ENCODE assay signal across 8 cellular contexts in the genomic region with DNA sequence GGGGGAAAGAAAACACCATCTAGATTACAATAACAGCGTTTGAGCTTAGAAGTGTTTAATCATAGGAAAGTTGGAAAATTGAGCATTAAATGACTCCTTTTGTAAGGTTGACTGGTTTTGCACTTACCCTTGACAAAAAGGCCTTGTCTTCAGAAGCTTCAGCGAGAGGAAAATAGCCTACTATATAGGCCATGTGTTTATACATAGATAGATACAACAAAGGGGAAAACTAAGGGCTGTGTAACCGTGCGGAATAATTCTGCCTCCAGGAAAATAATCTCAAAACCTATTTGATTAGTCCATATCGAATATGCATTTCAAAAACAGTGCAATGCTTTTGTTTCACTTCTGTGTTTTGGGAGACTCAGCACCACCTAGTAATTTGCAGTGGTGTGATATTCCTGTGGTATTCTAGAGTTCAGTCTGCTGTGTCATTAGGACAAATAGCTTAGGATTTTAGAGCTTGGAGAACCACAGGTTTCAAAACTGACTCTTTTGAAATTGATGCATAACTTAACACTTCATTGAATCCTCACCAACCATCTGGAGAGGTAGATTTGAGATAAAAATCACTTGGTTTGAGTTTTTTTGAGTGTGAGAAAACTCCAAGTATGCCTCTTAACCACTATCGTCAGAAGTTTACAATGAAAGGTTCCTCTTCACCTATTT. TPM values are rescaled to one million over a fixed set of nuclear protein-coding genes. Genes with fewer than 3 reads are reported as not detected.
DNase-seq lines count a peak whose midpoint lies in the region; ATAC-seq and TF ChIP-seq lines count a peak whose summit lies in the region.

No MANE protein-coding gene starts in this region.

- peaks cover 48% of the 10 kb centered on the region for H3K4me1 Mint-ChIP-seq in activated T-helper 2 cell treated with anti-CD3 and anti-CD28 coated beads, Interferon-gamma antibody, Interleukin-2, Interleukin-4, amounts not matched to agents 10 μg/mL and 5 μg/mL and 100 μg/mL, durations not matched to agents 14 hours and 24 hours and 36 hours (ENCODE audit: low read depth)

- intact Hi-C loops in heart left ventricle (cut with DNase I): loop anchor here in 7 of 10 donors (1.0 to 5.0 kb wide), 5 partner anchors 27 to 56 kb away; no protein-coding TSS in a partner anchor
- intact Hi-C loops in left ventricle myocardium superior (cut with micrococcal nuclease): no loop called here
- intact Hi-C loops in activated T-helper 2 cell treated with anti-CD3 and anti-CD28 coated beads, Interferon-gamma antibody, Interleukin-2, Interleukin-4, amounts not matched to agents 10 μg/mL and 5 μg/mL and 100 μg/mL, durations not matched to agents 14 hours and 24 hours and 36 hours (cut with micrococcal nuclease): loop anchor here (1.0 to 10.0 kb wide), 5 partner anchors 15 to 381 kb away; partner anchors contain the start of genes B4GALT4, CD80 and COX17
- intact Hi-C loops in right lobe of liver (cut with DNase I): no loop called here
- intact Hi-C loops in uterus (cut with DNase I; ENCODE audit: low total_unique reads): no loop called here

- DNase-seq in heart left ventricle: no peak
- DNase-seq in left ventricle myocardium superior: no peak
- no peak for DNase-seq in activated T-helper 2 cell treated with anti-CD3 and anti-CD28 coated beads, Interferon-gamma antibody, Interleukin-2, Interleukin-4, amounts not matched to agents 10 μg/mL and 5 μg/mL and 100 μg/mL, durations not matched to agents 14 hours and 24 hours and 36 hours (ENCODE audit: low spot score)
- no peak for DNase-seq in right lobe of liver
- no peak for DNase-seq in uterus

- H3K27me3 Mint-ChIP-seq in activated T-helper 2 cell treated with anti-CD3 and anti-CD28 coated beads, Interferon-gamma antibody, Interleukin-2, Interleukin-4, amounts not matched to agents 10 μg/mL and 5 μg/mL and 100 μg/mL, durations not matched to agents 14 hours and 24 hours and 36 hours (ENCODE audit: low read depth): peaks cover 11% of the 10 kb centered on the region

- H3K4me1 ChIP-seq in heart left ventricle: peaks cover 3 to 67% (median 58%) of the 10 kb centered on the region in 12 donors
- H3K4me1 ChIP-seq in right lobe of liver: no peaks in the 10 kb centered on the region
- no peaks in the 10 kb centered on the region for H3K4me1 ChIP-seq in uterus

- H3K27me3 ChIP-seq in heart left ventricle (no peaks in the 10 kb centered on the region), right lobe of liver (no peaks in the 10 kb centered on the region), uterus (no peaks in the 10 kb centered on the region)

- TF ChIP-seq POLR2A in heart left ventricle (IDR thresholded peaks at IDR 0.05): no peak
- TF ChIP-seq POLR2A in right lobe of liver (IDR thresholded peaks at IDR 0.05): no peak
- no peak for TF ChIP-seq POLR2A in uterus (IDR thresholded peaks at IDR 0.05)

- H3K4me3 Mint-ChIP-seq in activated T-helper 2 cell treated with anti-CD3 and anti-CD28 coated beads, Interferon-gamma antibody, Interleukin-2, Interleukin-4, amounts not matched to agents 10 μg/mL and 5 μg/mL and 100 μg/mL, durations not matched to agents 14 hours and 24 hours and 36 hours (ENCODE audit: low read depth): peak overlapping the region; percentile 81

- peak overlapping the region; percentile 96 to 100 (median 98) for H3K27ac ChIP-seq in heart left ventricle
- no peak overlapping the region for H3K27ac ChIP-seq in right lobe of liver
- peak overlapping the region; percentile 87 to 94 for H3K27ac ChIP-seq in uterus

- ATAC-seq in heart left ventricle: no peak
- no peak for ATAC-seq in left ventricle myocardium superior
- ATAC-seq in right lobe of liver: no peak
- no peak for ATAC-seq in HG03135 (IDR thresholded peaks at IDR 0.05; ENCODE audit: unreplicated experiment)
- ATAC-seq in activated CD4-positive, CD25-positive, alpha-beta regulatory T cell treated with anti-CD3 and anti-CD28 coated beads, Interleukin-2, amount 50 U/mL, for 24 hours: no peak
- ATAC-seq in HG03457 (IDR thresholded peaks at IDR 0.05; ENCODE audit: unreplicated experiment): no peak

- H3K36me3 ChIP-seq in heart left ventricle (peaks cover 0 to 27% (median 14%) of the 10 kb centered on the region in 9 donors), right lobe of liver (no peaks in the 10 kb centered on the region), uterus (no peaks in the 10 kb centered on the region)

- H3K9me3 ChIP-seq in heart left ventricle: no peaks in the 10 kb centered on the region
- H3K9me3 ChIP-seq in right lobe of liver: no peaks in the 10 kb centered on the region
- H3K9me3 ChIP-seq in uterus: no peaks in the 10 kb centered on the region

- H3K9me3 Mint-ChIP-seq in activated T-helper 2 cell treated with anti-CD3 and anti-CD28 coated beads, Interferon-gamma antibody, Interleukin-2, Interleukin-4, amounts not matched to agents 10 μg/mL and 5 μg/mL and 100 μg/mL, durations not matched to agents 14 hours and 24 hours and 36 hours: no peaks in the 10 kb centered on the region

- 12 to 17% (median 14%) methylated on average over 6 of the region's 6 CpGs for WGBS in heart left ventricle, 4 donors
- WGBS in right lobe of liver (ENCODE audit: insufficient coverage, low coverage, low lambda C conversion rate, missing lambda C conversion rate): 61% methylated on average over 6 of the region's 6 CpGs

- no peak for TF ChIP-seq CTCF in heart left ventricle (IDR thresholded peaks at IDR 0.05)
- TF ChIP-seq CTCF in right lobe of liver (IDR thresholded peaks at IDR 0.05): no peak
- no peak for TF ChIP-seq CTCF in uterus (IDR thresholded peaks at IDR 0.05)

- H3K4me3 ChIP-seq in heart left ventricle (peak overlapping the region; percentile 74 to 97 (median 88)), right lobe of liver (peak overlapping the region; percentile 0 to 87 (median 64)), uterus (peak overlapping the region; percentile 80 to 86)

- H3K27ac Mint-ChIP-seq in activated T-helper 2 cell treated with anti-CD3 and anti-CD28 coated beads, Interferon-gamma antibody, Interleukin-2, Interleukin-4, amounts not matched to agents 10 μg/mL and 5 μg/mL and 100 μg/mL, durations not matched to agents 14 hours and 24 hours and 36 hours: peak overlapping the region; percentile 57

- peaks cover 16% of the 10 kb centered on the region for H3K36me3 Mint-ChIP-seq in activated T-helper 2 cell treated with anti-CD3 and anti-CD28 coated beads, Interferon-gamma antibody, Interleukin-2, Interleukin-4, amounts not matched to agents 10 μg/mL and 5 μg/mL and 100 μg/mL, durations not matched to agents 14 hours and 24 hours and 36 hours (ENCODE audit: low read depth)

RNA-seq across cellular contexts. Expression of gene ARHGAP31, which starts 1.8 kb away (rescaled TPM):
- total RNA-seq in heart left ventricle (10 to 100 TPM; 29.8 to 79.1 (median 37.8) TPM), left ventricle myocardium superior (41.7 TPM), right lobe of liver (1 to 10 TPM; 1.6 to 8.7 (median 4.9) TPM), uterus (10 to 100 TPM; 17.6 to 53.2 (median 29.4) TPM)
- polyA plus RNA-seq in heart left ventricle: 10 to 100 TPM; 10.4 to 28.6 TPM
- 13.2 and 14.0 TPM in 2 replicates for total RNA-seq in activated T-helper 2 cell treated with anti-CD3 and anti-CD28 coated beads, Interferon-gamma antibody, Interleukin-2, Interleukin-4, amounts not matched to agents 10 μg/mL and 5 μg/mL and 100 μg/mL, durations not matched to agents 14 hours and 24 hours and 36 hours

RNA-seq across cellular contexts. Expression of gene B4GALT4, which starts 55.3 kb away (rescaled TPM):
- total RNA-seq in heart left ventricle (10 to 100 TPM in 6 of 9 donors, 1 to 10 TPM in 3; 8.1 to 15.9 (median 10.6) TPM), left ventricle myocardium superior (11.8 TPM), right lobe of liver (10 to 100 TPM in 2 of 6 experiments, 1 to 10 TPM in 4; 7.8 to 10.9 (median 8.9) TPM), uterus (10 to 100 TPM; 21.6 to 74.1 (median 49.8) TPM)
- 10 to 100 TPM; 13.0 to 14.0 TPM for polyA plus RNA-seq in heart left ventricle
- 17.2 and 20.1 TPM in 2 replicates for total RNA-seq in activated T-helper 2 cell treated with anti-CD3 and anti-CD28 coated beads, Interferon-gamma antibody, Interleukin-2, Interleukin-4, amounts not matched to agents 10 μg/mL and 5 μg/mL and 100 μg/mL, durations not matched to agents 14 hours and 24 hours and 36 hours

Comparison
In these comparisons a context has a peak if more than half of its experiments do, and no peak if none do; other contexts are left out.
1. intact Hi-C loops: an anchor here in heart left ventricle (1.0 to 5.0 kb wide) and activated T-helper 2 cell treated with anti-CD3 and anti-CD28 coated beads, Interferon-gamma antibody, Interleukin-2, Interleukin-4, amounts not matched to agents 10 μg/mL and 5 μg/mL and 100 μg/mL, durations not matched to agents 14 hours and 24 hours and 36 hours (1.0 to 10.0 kb wide); none called in left ventricle myocardium superior, right lobe of liver and uterus.
2. H3K27ac ChIP-seq: peak in heart left ventricle (12 of 12) and uterus (2 of 2); none in right lobe of liver (0 of 3).
3. Peak in every context shown above with its lines, with median percentiles within 50 percentile points of each other: H3K4me3 ChIP-seq.